11 cellular contexts compared by ENCODE assay signal in genomic region chr4:8340721-8341680, GRCh38.
A peak's percentile ranks its signal among the peaks of the same experiment; 100 is the strongest.
DNase-seq lines count a peak whose midpoint lies in the region; ATAC-seq, FAIRE-seq and TF ChIP-seq lines count a peak whose summit lies in the region.
"Had no signal": no experiment of that assay in that cellular context is flagged by ENCODE, and none has a peak within 500 bp of the region (broad histone marks: within the 10 kb centered on the region; RNA-seq: fewer than 3 reads in every experiment).

No MANE protein-coding gene starts in this region.

- 81 to 91% methylated on average over 17 of the region's 17 CpGs for WGBS in lung, 2 donors
- WGBS in small intestine, 3 donors: 61 to 67% (median 65%) methylated on average over 17 of the region's 17 CpGs

- H4K20me1 ChIP-seq in GM23338 (replicated peaks; ENCODE audit: insufficient read depth): no peaks in the 10 kb centered on the region

- H3K27me3 ChIP-seq in GM23338 (ENCODE audit: insufficient read depth) (no peaks in the 10 kb centered on the region), lung (ENCODE audit: control insufficient read depth, insufficient read depth) (no peaks in the 10 kb centered on the region), small intestine (ENCODE audit: control insufficient read depth in 2 of 2, insufficient read depth in 2 of 2, low read length in 2 of 2) (no peaks in the 10 kb centered on the region)

- TF ChIP-seq CTCF in GM23338 (conservative IDR thresholded peaks at IDR 0.05; ENCODE audit: low read depth in 2 of 2): no peak
- no peak for TF ChIP-seq CTCF in fibroblast of villous mesenchyme (IDR thresholded peaks at IDR 0.05; ENCODE audit: insufficient read depth, low read depth, low read length)
- TF ChIP-seq CTCF in lung (IDR thresholded peaks at IDR 0.05; ENCODE audit: control extremely low read depth, extremely low read depth): no peak

- 0 out of 2 replicates have a peak, but pooled peaks cover 3% of the 10 kb centered on the region for H3F3A ChIP-seq in GM23338 (replicated peaks; ENCODE audit: low read depth)

- DNase-seq in GM23338 (ENCODE audit: low spot score): no peak
- peak; percentile 31 for DNase-seq in fibroblast of villous mesenchyme (ENCODE audit: low read depth)
- DNase-seq in lung (ENCODE audit: low spot score): no peak
- peak; percentile 3 for DNase-seq in small intestine
- DNase-seq in T-helper 17 cell: no peak
- no peak for DNase-seq in activated CD8-positive, alpha-beta memory T cell treated with anti-CD3 and anti-CD28 coated beads, Interleukin-2, amount 10 ng/mL, durations not matched to agents 7 days and 5 days
- no peak for DNase-seq in NOMO-1 treated with DMSO at 0.1 percent for 48 hours (lab: John Stamatoyannopoulos, UW; ENCODE audit: unreplicated experiment)

- H3K4me3 ChIP-seq in GM23338: no peak overlapping the region
- no peak overlapping the region for H3K4me3 ChIP-seq in fibroblast of villous mesenchyme (ENCODE audit: low read depth, low read length)
- H3K4me3 ChIP-seq in lung: no peak overlapping the region
- H3K4me3 ChIP-seq in small intestine (ENCODE audit: low read depth in 1 of 2, low read length in 2 of 2): no peak overlapping the region
- H3K4me3 ChIP-seq: prostate gland had no signal

- H3K9me2 ChIP-seq in GM23338 (ENCODE audit: insufficient read depth): no peaks in the 10 kb centered on the region

- no peaks in the 10 kb centered on the region for H3K79me2 ChIP-seq in GM23338 (replicated peaks; ENCODE audit: insufficient read depth)

- H3K36me3 ChIP-seq in GM23338 (ENCODE audit: insufficient read depth) (no peaks in the 10 kb centered on the region), lung (ENCODE audit: control insufficient read depth in 2 of 2, insufficient read depth in 2 of 2, low read length in 2 of 2) (no peaks in the 10 kb centered on the region), small intestine (ENCODE audit: control insufficient read depth in 2 of 2, insufficient read depth in 2 of 2, low read length in 2 of 2) (no peaks in the 10 kb centered on the region)
- H3K36me3 ChIP-seq: prostate gland had no signal

- ATAC-seq in GM23338: no peak
- no peak for ATAC-seq in lung (ENCODE audit: insufficient read depth, low FRiP score)
- no peak for ATAC-seq in T-helper 17 cell
- ATAC-seq in activated CD8-positive, alpha-beta memory T cell treated with anti-CD3 and anti-CD28 coated beads, Interleukin-2, amount 10 ng/mL, durations not matched to agents 7 days and 5 days: no peak
- ATAC-seq in HG02610 (IDR thresholded peaks at IDR 0.05; ENCODE audit: unreplicated experiment): no peak

- no peak overlapping the region for H3K4me2 ChIP-seq in GM23338

- H3K27ac ChIP-seq in GM23338 (ENCODE audit: low read depth) (no peak overlapping the region), lung (ENCODE audit: low read depth in 1 of 2, low read length in 1 of 2) (peak overlapping the region; percentile 54 to 61), small intestine (ENCODE audit: low read depth in 1 of 2, low read length in 1 of 2) (peak overlapping the region in 1 of 2 donors; percentile 27)

- peaks cover 0 to 5% of the 10 kb centered on the region in 2 donors for H3K9me3 ChIP-seq in lung (ENCODE audit: control insufficient read depth in 2 of 2, insufficient read depth in 1 of 2, low read length in 1 of 2)
- H3K9me3 ChIP-seq in small intestine (ENCODE audit: control insufficient read depth, low read depth): no peaks in the 10 kb centered on the region
- H3K9me3 ChIP-seq in T-helper 17 cell (ENCODE audit: control insufficient read depth, low read length, poor library complexity, severe bottlenecking): no peaks in the 10 kb centered on the region
- H3K9me3 ChIP-seq: prostate gland had no signal

- peaks cover 11% of the 10 kb centered on the region for H3K27me3 Mint-ChIP-seq in GM23338 (ENCODE audit: insufficient read depth, low read depth, poor library complexity)
- peaks cover 33% of the 10 kb centered on the region for H3K27me3 Mint-ChIP-seq in T-helper 17 cell
- H3K27me3 Mint-ChIP-seq in activated CD8-positive, alpha-beta memory T cell treated with anti-CD3 and anti-CD28 coated beads, Interleukin-2, amount 10 ng/mL, durations not matched to agents 7 days and 5 days: peaks cover 9% of the 10 kb centered on the region

- no peak overlapping the region for H3K27ac Mint-ChIP-seq in GM23338
- no peak overlapping the region for H3K27ac Mint-ChIP-seq in T-helper 17 cell
- no peak overlapping the region for H3K27ac Mint-ChIP-seq in activated CD8-positive, alpha-beta memory T cell treated with anti-CD3 and anti-CD28 coated beads, Interleukin-2, amount 10 ng/mL, durations not matched to agents 7 days and 5 days
- H3K27ac Mint-ChIP-seq: activated naive CD8-positive, alpha-beta T cell; T-helper 1 cell treated with Interleukin-12 subunit alpha and Interleukin-12 subunit beta and Interleukin-4 antibody, amounts not matched to agents 30 μg/mL and 1 μg/mL, for 36 hours had no signal

- H3K4me1 Mint-ChIP-seq in GM23338: peaks cover 6% of the 10 kb centered on the region
- peaks cover 2% of the 10 kb centered on the region for H3K4me1 Mint-ChIP-seq in T-helper 17 cell
- H3K4me1 Mint-ChIP-seq in activated CD8-positive, alpha-beta memory T cell treated with anti-CD3 and anti-CD28 coated beads, Interleukin-2, amount 10 ng/mL, durations not matched to agents 7 days and 5 days: no peaks in the 10 kb centered on the region

- H2AFZ ChIP-seq in GM23338: peak overlapping the region; percentile 83; the same call in 1 of the 2 replicates

- H3K9me3 Mint-ChIP-seq in GM23338: peaks cover 4% of the 10 kb centered on the region
- H3K9me3 Mint-ChIP-seq in activated CD8-positive, alpha-beta memory T cell treated with anti-CD3 and anti-CD28 coated beads, Interleukin-2, amount 10 ng/mL, durations not matched to agents 7 days and 5 days (ENCODE audit: low read depth): peaks cover 3% of the 10 kb centered on the region

- H3K4me1 ChIP-seq in GM23338 (ENCODE audit: insufficient read depth) (no peaks in the 10 kb centered on the region; the same call in 1 of the 2 replicates), lung (ENCODE audit: control insufficient read depth in 2 of 2, insufficient read depth in 2 of 2, low read length in 2 of 2) (peaks cover 0 to 2% of the 10 kb centered on the region in 2 donors), small intestine (ENCODE audit: control insufficient read depth in 2 of 2, insufficient read depth in 1 of 2, low read depth in 1 of 2, low read length in 1 of 2) (no peaks in the 10 kb centered on the region)
- H3K4me1 ChIP-seq: prostate gland had no signal

- H3K36me3 Mint-ChIP-seq in GM23338 (ENCODE audit: low read depth) (no peaks in the 10 kb centered on the region; the same call in 2 of the 3 replicates), T-helper 17 cell (ENCODE audit: low read depth) (peaks cover 3% of the 10 kb centered on the region)
- no peaks in the 10 kb centered on the region for H3K36me3 Mint-ChIP-seq in activated CD8-positive, alpha-beta memory T cell treated with anti-CD3 and anti-CD28 coated beads, Interleukin-2, amount 10 ng/mL, durations not matched to agents 7 days and 5 days

- FAIRE-seq in small intestine (lab: Jason Lieb, UNC): no peak

- CTCF ChIA-PET in activated CD8-positive, alpha-beta memory T cell treated with anti-CD3 and anti-CD28 coated beads, Interleukin-2, amount 10 ng/mL, durations not matched to agents 7 days and 5 days (lab: Charles Lee): no interaction called here

- H3K4me3 Mint-ChIP-seq in GM23338 (no peak overlapping the region), T-helper 17 cell (no peak overlapping the region)
- H3K4me3 Mint-ChIP-seq in activated CD8-positive, alpha-beta memory T cell treated with anti-CD3 and anti-CD28 coated beads, Interleukin-2, amount 10 ng/mL, durations not matched to agents 7 days and 5 days: no peak overlapping the region
- H3K4me3 Mint-ChIP-seq: activated naive CD8-positive, alpha-beta T cell; T-helper 1 cell treated with Interleukin-12 subunit alpha and Interleukin-12 subunit beta and Interleukin-4 antibody, amounts not matched to agents 30 μg/mL and 1 μg/mL, for 36 hours had no signal

TF ChIP-seq in GM23338, 12 proteins besides CTCF, POLR2A, EP300 and RAD21 (continues in another document):
- no peak for TF ChIP-seq STAT1 (IDR thresholded peaks at IDR 0.05; ENCODE audit: unreplicated experiment)
- no peak for TF ChIP-seq EZH2 (IDR thresholded peaks at IDR 0.05; ENCODE audit: low read depth, unreplicated experiment)
- TF ChIP-seq NANOG (IDR thresholded peaks at IDR 0.05; ENCODE audit: borderline replicate concordance): no peak

Comparison
In these comparisons a context has a peak if more than half of its experiments do, and no peak if none do; other contexts are left out.
1. DNase-seq: peak in fibroblast of villous mesenchyme (single experiment) and small intestine (single experiment); none in GM23338 (single experiment), lung (single experiment), T-helper 17 cell (0 of 3), activated CD8-positive, alpha-beta memory T cell treated with anti-CD3 and anti-CD28 coated beads, Interleukin-2, amount 10 ng/mL, durations not matched to agents 7 days and 5 days (single experiment) and NOMO-1 treated with DMSO at 0.1 percent for 48 hours (single experiment).